Comparison of ENCODE assay signal across 8 cellular contexts in the genomic region with DNA sequence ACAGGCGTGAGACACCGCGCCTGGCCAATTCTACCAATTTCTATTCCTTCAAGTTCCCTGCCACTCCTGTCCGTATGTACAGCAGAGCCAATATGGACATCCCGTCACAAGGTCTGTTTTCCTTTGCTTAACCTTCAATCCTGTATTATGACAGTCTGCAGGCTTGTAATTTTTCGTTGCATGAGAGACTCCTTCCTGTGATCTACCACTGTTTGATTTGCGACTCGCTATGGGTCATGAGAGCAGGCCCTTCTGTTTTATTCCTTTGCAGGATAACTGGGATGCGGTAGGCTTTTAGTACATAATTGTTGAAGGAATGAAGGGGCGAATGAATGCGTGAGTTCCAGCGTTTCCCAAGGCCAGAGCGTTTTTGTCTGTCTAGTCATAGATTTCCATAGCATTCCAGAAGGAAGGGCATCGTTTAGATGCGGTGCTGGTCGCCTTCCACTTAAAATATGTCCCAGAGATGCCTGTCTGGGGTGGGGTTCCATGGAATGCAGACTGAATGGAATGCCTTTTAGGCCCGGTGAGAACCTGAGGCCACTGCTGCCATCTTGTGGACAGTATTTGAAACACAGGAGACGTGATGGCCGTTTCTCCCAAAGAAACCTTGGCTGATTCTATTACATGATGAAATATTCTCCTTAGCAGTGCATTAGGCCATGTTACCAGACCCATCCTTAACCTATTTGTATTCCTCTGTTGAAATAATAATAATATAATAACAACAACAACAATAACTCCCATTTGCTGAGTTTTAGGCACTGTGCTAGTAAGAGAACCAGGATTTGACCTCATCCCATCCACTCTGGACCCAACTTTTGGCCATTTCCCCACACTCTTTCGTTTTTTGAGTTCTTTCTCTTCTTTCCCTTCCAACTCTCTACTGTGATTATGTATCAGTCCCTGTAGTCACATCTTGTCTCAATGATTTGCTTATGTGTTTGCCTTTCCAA.
A peak's percentile ranks its signal among the peaks of the same experiment; 100 is the strongest.
DNase-seq lines count a peak whose midpoint lies in the region; ATAC-seq and TF ChIP-seq lines count a peak whose summit lies in the region.

No MANE protein-coding gene starts in this region.

- no peaks in the 10 kb centered on the region for H3K36me3 ChIP-seq in DOHH2 (ENCODE audit: control insufficient read depth, low read length)
- no peaks in the 10 kb centered on the region for H3K36me3 ChIP-seq in IMR-90 (ENCODE audit: control insufficient read depth, insufficient read depth, low read length)
- no peaks in the 10 kb centered on the region for H3K36me3 ChIP-seq in ascending aorta
- no peaks in the 10 kb centered on the region for H3K36me3 ChIP-seq in hepatocyte (replicated peaks; ENCODE audit: insufficient read depth, low read depth)

- POLR2A ChIA-PET in IMR-90 (lab: Charles Lee; ENCODE audit: unreplicated experiment) = no interaction called here

- H2BK120ac ChIP-seq in IMR-90 (ENCODE audit: low read depth, low read length) = peak overlapping the region; percentile 94

- WGBS in IMR-90 (ENCODE audit: extremely low coverage in 2 of 2, insufficient read length in 1 of 2), 2 experiments = 39% methylated on average over 6 of the region's 20 CpGs; no CpG with 5 or more reads in 1 of the 2 experiments
- 48% methylated on average over 20 of the region's 20 CpGs for WGBS in hepatocyte (ENCODE audit: low lambda C conversion rate, missing lambda C conversion rate)

- no peaks in the 10 kb centered on the region for H3F3A ChIP-seq in DOHH2 (ENCODE audit: control insufficient read depth, insufficient read depth)

- peak; percentile 85 for TF ChIP-seq RAD21 in IMR-90 (IDR thresholded peaks at IDR 0.05; ENCODE audit: low read length)

- peak overlapping the region; percentile 89 for H4K91ac ChIP-seq in IMR-90 (ENCODE audit: insufficient read depth, low read depth, low read length)

- H2AFZ ChIP-seq in IMR-90 (replicated peaks; ENCODE audit: low read length, poor library complexity) (peak overlapping the region; percentile 89), hepatocyte (no peak overlapping the region)

- peaks cover 9% of the 10 kb centered on the region for H3K9me1 ChIP-seq in IMR-90 (ENCODE audit: insufficient read depth, low read length)

- H3K4me1 ChIP-seq in DOHH2 (ENCODE audit: control insufficient read depth, low read length) (peaks cover 7% of the 10 kb centered on the region; the same call in 1 of the 2 replicates), IMR-90 (ENCODE audit: control insufficient read depth, insufficient read depth, low read length) (no peaks in the 10 kb centered on the region), ascending aorta (peaks cover 0 to 4% of the 10 kb centered on the region in 2 donors), hepatocyte (ENCODE audit: insufficient read depth) (no peaks in the 10 kb centered on the region)

- TF ChIP-seq CTCF in DOHH2 (IDR thresholded peaks at IDR 0.05; ENCODE audit: low read depth, low read length, poor library complexity, severe bottlenecking) (peak; percentile 70), IMR-90 (conservative IDR thresholded peaks at IDR 0.05; ENCODE audit: low read depth, low read length) (peak; percentile 86), ascending aorta (IDR thresholded peaks at IDR 0.05) (peak; percentile 65 to 83 (median 67)), hepatocyte (IDR thresholded peaks at IDR 0.05; ENCODE audit: poor library complexity) (peak; percentile 95)

- peak overlapping the region; percentile 64 for H3K23ac ChIP-seq in IMR-90 (ENCODE audit: low read depth, low read length)

- 0 out of 2 replicates have a peak, but pooled peaks cover 3% of the 10 kb centered on the region for H3K27me3 ChIP-seq in DOHH2 (ENCODE audit: control insufficient read depth, low read length)
- no peaks in the 10 kb centered on the region for H3K27me3 ChIP-seq in IMR-90 (ENCODE audit: control insufficient read depth, insufficient read depth, low read length)
- no peaks in the 10 kb centered on the region for H3K27me3 ChIP-seq in ascending aorta
- no peaks in the 10 kb centered on the region for H3K27me3 ChIP-seq in hepatocyte

- H2BK15ac ChIP-seq in IMR-90 (ENCODE audit: low read depth, low read length) = peak overlapping the region; percentile 84; the same call in 2 of the 3 replicates

- CTCF ChIA-PET in IMR-90 (lab: Yijun Ruan, JAX) = interaction anchor here (1.3 kb wide), 1 partner anchor 207 kb away, joined by 3 read pairs; no protein-coding TSS in a partner anchor

- H4K8ac ChIP-seq in IMR-90 (ENCODE audit: low read depth in 2 of 2, low read length in 2 of 2) = peak overlapping the region in 1 of 2 experiments; percentile 76; a peak in 2 of 4 replicates

- BruUV-seq in IMR-90 (replicated peaks; lab: Mats Ljungman, UMichigan) = no TSS peak

- H2AK5ac ChIP-seq in IMR-90 (ENCODE audit: low read depth, low read length) = peak overlapping the region; percentile 99

- no peaks in the 10 kb centered on the region for H3K79me1 ChIP-seq in IMR-90 (ENCODE audit: low read depth in 1 of 2, low read length in 2 of 2)

- H3K56ac ChIP-seq in IMR-90 (ENCODE audit: extremely low read depth, insufficient read depth, low read length) = peak overlapping the region; percentile 39; the same call in 1 of the 2 replicates

- no peak for TF ChIP-seq POLR2A in IMR-90 (IDR thresholded peaks at IDR 0.05; ENCODE audit: low read depth, low read length)

- peak overlapping the region; percentile 91 for H2AK9ac ChIP-seq in IMR-90 (replicated peaks; ENCODE audit: low read depth, low read length, poor library complexity)

- H3K9me2 ChIP-seq in DOHH2 (replicated peaks; ENCODE audit: control insufficient read depth, low read length) (no peaks in the 10 kb centered on the region), hepatocyte (replicated peaks; ENCODE audit: insufficient read depth) (no peaks in the 10 kb centered on the region)

- H2BK20ac ChIP-seq in IMR-90 (ENCODE audit: low read depth, low read length) = peak overlapping the region; percentile 96

- H3K9me3 ChIP-seq in DOHH2 (ENCODE audit: control insufficient read depth, insufficient read depth, low read length) (no peaks in the 10 kb centered on the region), IMR-90 (ENCODE audit: control insufficient read depth, insufficient read depth, low read length) (no peaks in the 10 kb centered on the region), ascending aorta (no peaks in the 10 kb centered on the region), hepatocyte (ENCODE audit: low read depth) (no peaks in the 10 kb centered on the region)

- intact Hi-C loops in IMR-90 (cut with micrococcal nuclease) (loop anchor here (1.0 to 2.0 kb wide), 5 partner anchors 70 to 404 kb away; no protein-coding TSS in a partner anchor), ascending aorta (cut with DNase I) (loop anchor here (1.0 to 10.0 kb wide), 3 partner anchors 92 to 284 kb away; no protein-coding TSS in a partner anchor)

- in situ Hi-C loops in IMR-90 (cut with MboI; ENCODE audit: low sequenced_read_pairs) = no loop called here

- H3K4me3 ChIP-seq in DOHH2 (ENCODE audit: low read length) (no peak overlapping the region), IMR-90 (ENCODE audit: insufficient read depth, low read depth, low read length) (no peak overlapping the region), ascending aorta (no peak overlapping the region), hepatocyte (no peak overlapping the region), skeletal muscle cell (ENCODE audit: low read depth, low read length) (no peak overlapping the region)

- H3K27ac ChIP-seq in DOHH2 (ENCODE audit: low read depth, low read length) = no peak overlapping the region
- H3K27ac ChIP-seq in IMR-90 (ENCODE audit: insufficient read depth, low read length) = 0 out of 2 replicates have a peak overlapping the region, but pooled peaks have one; percentile 7
- H3K27ac ChIP-seq in ascending aorta = peak overlapping the region in 1 of 2 donors; percentile 14
- H3K27ac ChIP-seq in hepatocyte = peak overlapping the region; percentile 71

- H3K9ac ChIP-seq in IMR-90 (ENCODE audit: low read depth, low read length) = no peak overlapping the region

- no peak overlapping the region for H4K5ac ChIP-seq in IMR-90 (ENCODE audit: low read depth, low read length)

- H3K4ac ChIP-seq in IMR-90 (ENCODE audit: low read depth, low read length) = peak overlapping the region; percentile 81

- H3K4me2 ChIP-seq in DOHH2 (ENCODE audit: low read length) = no peak overlapping the region
- H3K4me2 ChIP-seq in IMR-90 (ENCODE audit: low read depth, low read length) = no peak overlapping the region
- no peak overlapping the region for H3K4me2 ChIP-seq in hepatocyte

- DNase-seq in IMR-90 (peak; percentile 84), SKM-1 treated with dmso at 0.1 percent for 144 hours (lab: John Stamatoyannopoulos, UW; ENCODE audit: unreplicated experiment) (peak; percentile 52), ascending aorta (ENCODE audit: low spot score in 2 of 2) (peak in 1 of 2 donors; percentile 87), hepatocyte (ENCODE audit: low spot score) (peak; percentile 87), skeletal muscle cell (ENCODE audit: low read depth) (peak; percentile 25)

- ATAC-seq in IMR-90 (ENCODE audit: low read depth) = peak; percentile 95
- ATAC-seq in HG03039 (IDR thresholded peaks at IDR 0.05; ENCODE audit: unreplicated experiment) = no peak
- no peak for ATAC-seq in HG03442 (IDR thresholded peaks at IDR 0.05; ENCODE audit: unreplicated experiment)

- dilution Hi-C loops in IMR-90 (cut with HindIII; ENCODE audit: low sequenced_read_pairs, unreplicated experiment) = loop anchor here (25.0 kb wide), 1 partner anchor 177 kb away; no protein-coding TSS in a partner anchor

- no peaks in the 10 kb centered on the region for H4K20me1 ChIP-seq in DOHH2 (ENCODE audit: control insufficient read depth, insufficient read depth, low read depth, low read length)
- H4K20me1 ChIP-seq in IMR-90 (ENCODE audit: insufficient read depth, low read length) = no peaks in the 10 kb centered on the region
- no peaks in the 10 kb centered on the region for H4K20me1 ChIP-seq in hepatocyte (ENCODE audit: insufficient read depth, poor library complexity, severe bottlenecking)

- H3K79me2 ChIP-seq in DOHH2 (ENCODE audit: control insufficient read depth, low read length) (no peaks in the 10 kb centered on the region), hepatocyte (no peaks in the 10 kb centered on the region)

- no peak overlapping the region for H3K18ac ChIP-seq in IMR-90 (ENCODE audit: low read depth, low read length)

- peak overlapping the region; percentile 77 for H3K14ac ChIP-seq in IMR-90 (replicated peaks; ENCODE audit: low read depth, low read length)

- peak overlapping the region; percentile 9 for H2BK5ac ChIP-seq in IMR-90 (ENCODE audit: low read depth, low read length, poor library complexity, severe bottlenecking)

TF ChIP-seq in IMR-90, 13 proteins besides CTCF, POLR2A, EP300 and RAD21 (continues in another document):
- TF ChIP-seq SMC3 (IDR thresholded peaks at IDR 0.05; ENCODE audit: low read depth, low read length) = peak; percentile 81
- TF ChIP-seq RCOR1 (IDR thresholded peaks at IDR 0.05; ENCODE audit: insufficient replicate concordance, low read length) = peak; percentile 81
